9 cellular contexts compared by ENCODE assay signal in genomic region chr15:51878446-51879386, GRCh38. TPM values are rescaled to one million over a fixed set of nuclear protein-coding genes. Genes with fewer than 3 reads are reported as not detected.
DNase-seq lines count a peak whose midpoint lies in the region; TF ChIP-seq lines count a peak whose summit lies in the region.
"Had no signal": no experiment of that assay in that cellular context is flagged by ENCODE, and none has a peak within 500 bp of the region (broad histone marks: within the 10 kb centered on the region; RNA-seq: fewer than 3 reads in every experiment).

No MANE protein-coding gene starts in this region.

- H3K36me3 ChIP-seq in mammary epithelial cell (ENCODE audit: insufficient read depth, low read length) = peaks cover 4% of the 10 kb centered on the region

- WGBS in mammary epithelial cell (ENCODE audit: low coverage, missing lambda C conversion rate) = 87% methylated on average over 1 of the region's 1 CpG

- BruUV-seq in mammary epithelial cell (replicated peaks; lab: Mats Ljungman, UMichigan) = no TSS peak

- no peak for TF ChIP-seq CTCF in mammary epithelial cell (conservative IDR thresholded peaks at IDR 0.05 in 1 of 2, IDR thresholded peaks at IDR 0.05 in 1 of 2; ENCODE audit: extremely low read depth in 1 of 2, insufficient read depth in 1 of 2, low read depth in 1 of 2, low read length in 2 of 2)

- H3K4me1 ChIP-seq in mammary epithelial cell (ENCODE audit: insufficient read depth, low read length) = peaks cover 53% of the 10 kb centered on the region

- H3K4me3 ChIP-seq in mammary epithelial cell (replicated peaks in 1 of 3; ENCODE audit: insufficient read depth in 1 of 3, low read depth in 2 of 3, low read length in 3 of 3) = no peak overlapping the region

- in situ Hi-C loops in mammary epithelial cell (cut with MboI; ENCODE audit: low sequenced_read_pairs in 2 of 2) = no loop called here

- CTCF ChIA-PET in mammary epithelial cell (lab: Charles Lee; ENCODE audit: low non-redundant PET) = no interaction called here

- no peak overlapping the region for H3K9ac ChIP-seq in mammary epithelial cell (ENCODE audit: insufficient read depth, low read length)

- H3K79me2 ChIP-seq in mammary epithelial cell (ENCODE audit: insufficient read depth, low read length) = peaks cover 76% of the 10 kb centered on the region

- DNase-seq in NCI-H226 (peak; percentile 93), mammary epithelial cell (no peak), kidney tubule cell (ENCODE audit: low spot score) (peak; percentile 22), stromal cell of bone marrow (ENCODE audit: low read depth) (peak; percentile 45), NCI-H1417 treated with DMSO at 0.1 percent for 48 hours (lab: John Stamatoyannopoulos, UW) (no peak), GM03348 (ENCODE audit: low spot score) (no peak)
- no peak for DNase-seq in activated CD4-positive, alpha-beta T cell treated with anti-CD3 and anti-CD28 coated beads, Interleukin-2, amount 50 U/mL, for 1 hour
- DNase-seq: activated naive CD4-positive, alpha-beta T cell treated with anti-CD3 and anti-CD28 coated beads for 36 hours; SHP77 had no signal

- H3K9me3 ChIP-seq in mammary epithelial cell (replicated peaks; ENCODE audit: insufficient read depth, low read length) = no peaks in the 10 kb centered on the region

- H2AFZ ChIP-seq in mammary epithelial cell (ENCODE audit: low read depth, low read length) = no peak overlapping the region

- intact Hi-C loops in mammary epithelial cell (cut with micrococcal nuclease) = loop anchor here (5.0 kb wide), 1 partner anchor 96 kb away; no protein-coding TSS in a partner anchor

- H3K27ac ChIP-seq in mammary epithelial cell (ENCODE audit: insufficient read depth, low read depth, low read length) = peak overlapping the region; percentile 77

- dilution Hi-C loops in mammary epithelial cell (cut with HindIII; ENCODE audit: low sequenced_read_pairs) = no loop called here

- H3K4me2 ChIP-seq in mammary epithelial cell (ENCODE audit: insufficient read depth, low read depth, low read length) = peak overlapping the region; percentile 41

- H4K20me1 ChIP-seq in mammary epithelial cell (ENCODE audit: insufficient read depth, low read length) = no peaks in the 10 kb centered on the region

- no peaks in the 10 kb centered on the region for H3K27me3 ChIP-seq in mammary epithelial cell (ENCODE audit: insufficient read depth, low read length)

RNA-seq across cellular contexts. Expression of gene TMOD3, which starts 49.3 kb away (rescaled TPM):
- total RNA-seq in mammary epithelial cell = 100 to 1,000 TPM in 1 of 2 donors, 10 to 100 TPM in 1; 50.3 to 124 TPM
- 22.2 TPM for polyA plus RNA-seq in mammary epithelial cell
- polyA minus RNA-seq in mammary epithelial cell = 58.6 TPM

Comparison
In these comparisons a context has a peak if more than half of its experiments do, and no peak if none do; other contexts are left out.
1. DNase-seq: peak in NCI-H226 (single experiment), kidney tubule cell (single experiment) and stromal cell of bone marrow (single experiment); none in mammary epithelial cell (single experiment), NCI-H1417 treated with DMSO at 0.1 percent for 48 hours (single experiment), GM03348 (single experiment) and activated CD4-positive, alpha-beta T cell treated with anti-CD3 and anti-CD28 coated beads, Interleukin-2, amount 50 U/mL, for 1 hour (single experiment).